Comparison of ENCODE assay signal across 29 cellular contexts in genomic region chr6:132089173-132089572, GRCh38.
"Had no signal": no experiment of that assay in that cellular context is flagged by ENCODE, and none has a peak within 500 bp of the region (broad histone marks: within the 10 kb centered on the region; RNA-seq: fewer than 3 reads in every experiment).

No MANE protein-coding gene starts in this region.

- H3K4me1 Mint-ChIP-seq: activated CD4-positive, alpha-beta T cell treated with anti-CD3 and anti-CD28 coated beads, Interleukin-2, amount 10 ng/mL, durations not matched to agents 24 days and 14 days; activated naive CD8-positive, alpha-beta T cell treated with anti-CD3 and anti-CD28 coated beads for 36 hours; activated T-helper 17 cell treated with anti-CD3 and anti-CD28 coated beads, Interleukin-2, amount 50 U/mL, for 72 hours had no signal

- H3K36me3 ChIP-seq: brain microvascular endothelial cell, SJCRH30, WERI-Rb-1 had no signal

- H3K27ac Mint-ChIP-seq: activated CD4-positive, alpha-beta T cell treated with anti-CD3 and anti-CD28 coated beads, Interleukin-2, amount 10 ng/mL, durations not matched to agents 24 days and 14 days; activated CD8-positive, alpha-beta T cell treated with anti-CD3 and anti-CD28 coated beads for 36 hours; activated naive CD8-positive, alpha-beta T cell treated with anti-CD3 and anti-CD28 coated beads for 36 hours; activated T-cell treated with anti-CD3 and anti-CD28 coated beads, Interleukin-2, amount 50 U/mL, for 72 hours; activated T-helper 17 cell treated with anti-CD3 and anti-CD28 coated beads, Interleukin-2, amount 50 U/mL, for 72 hours had no signal

- H3K9me3 Mint-ChIP-seq: activated CD4-positive, alpha-beta T cell treated with anti-CD3 and anti-CD28 coated beads, Interleukin-2, amount 10 ng/mL, durations not matched to agents 24 days and 14 days; activated T-cell treated with anti-CD3 and anti-CD28 coated beads, Interleukin-2, amount 50 U/mL, for 72 hours; activated T-helper 17 cell treated with anti-CD3 and anti-CD28 coated beads, Interleukin-2, amount 50 U/mL, for 72 hours had no signal

- H3K4me3 ChIP-seq: SJCRH30, SK-N-MC had no signal

- H3K27ac ChIP-seq: brain microvascular endothelial cell, KMS-11, SJCRH30, SK-N-MC, WERI-Rb-1 had no signal

- H3K27me3 Mint-ChIP-seq: activated CD4-positive, alpha-beta T cell treated with anti-CD3 and anti-CD28 coated beads, Interleukin-2, amount 10 ng/mL, durations not matched to agents 24 days and 14 days; activated CD8-positive, alpha-beta T cell treated with anti-CD3 and anti-CD28 coated beads for 36 hours; activated T-helper 17 cell treated with anti-CD3 and anti-CD28 coated beads, Interleukin-2, amount 50 U/mL, for 72 hours had no signal

- H3K36me3 Mint-ChIP-seq: activated naive CD8-positive, alpha-beta T cell treated with anti-CD3 and anti-CD28 coated beads for 36 hours had no signal

- H3K9ac ChIP-seq: KMS-11 had no signal

- DNase-seq: activated CD4-positive, alpha-beta T cell treated with anti-CD3 and anti-CD28 coated beads, Interleukin-2, amount 10 ng/mL, durations not matched to agents 24 days and 14 days; activated CD4-positive, alpha-beta T cell treated with anti-CD3 and anti-CD28 coated beads, Interleukin-2, amount 50 U/mL, for 4 hours; activated CD8-positive, alpha-beta T cell treated with anti-CD3 and anti-CD28 coated beads for 36 hours; activated effector memory CD4-positive, alpha-beta T cell treated with anti-CD3 and anti-CD28 coated beads, Interleukin-2, amount 50 U/mL, for 16 hours; activated naive CD4-positive, alpha-beta T cell; activated naive CD4-positive, alpha-beta T cell treated with anti-CD3 and anti-CD28 coated beads, Interleukin-2, amount 50 U/mL, for 16 hours; activated naive CD8-positive, alpha-beta T cell treated with anti-CD3 and anti-CD28 coated beads for 36 hours; activated T-cell treated with anti-CD3 and anti-CD28 coated beads, Interleukin-2, amount 50 U/mL, for 1 hour; activated T-cell treated with anti-CD3 and anti-CD28 coated beads, Interleukin-2, amount 50 U/mL, for 72 hours; amniotic stem cell; aorta; brain microvascular endothelial cell; central memory CD4-positive, alpha-beta T cell; MM.1S; MV-4-11; NCI-H1092; NCI-H1436 treated with DMSO at 0.1 percent for 48 hours; NCI-H1694 treated with DMSO at 0.1 percent for 48 hours; NCI-H2029; NCI-H345; NCI-H524 treated with DMSO at 0.1 percent for 48 hours; NK-92 treated with Interleukin-12 subunit alpha and Interleukin-12 subunit beta, amount 100 ng/mL, for 24 hours; SHP77; SJCRH30; T1000; WERI-Rb-1 had no signal

- H3K4me3 Mint-ChIP-seq: activated CD4-positive, alpha-beta T cell treated with anti-CD3 and anti-CD28 coated beads, Interleukin-2, amount 10 ng/mL, durations not matched to agents 24 days and 14 days; activated CD8-positive, alpha-beta T cell treated with anti-CD3 and anti-CD28 coated beads for 36 hours; activated naive CD8-positive, alpha-beta T cell treated with anti-CD3 and anti-CD28 coated beads for 36 hours; activated T-cell treated with anti-CD3 and anti-CD28 coated beads, Interleukin-2, amount 50 U/mL, for 72 hours; activated T-helper 17 cell treated with anti-CD3 and anti-CD28 coated beads, Interleukin-2, amount 50 U/mL, for 72 hours had no signal

- H3K27me3 ChIP-seq: brain microvascular endothelial cell, SJCRH30 had no signal
